Comparison of ENCODE assay signal across 18 cellular contexts in the genomic region with DNA sequence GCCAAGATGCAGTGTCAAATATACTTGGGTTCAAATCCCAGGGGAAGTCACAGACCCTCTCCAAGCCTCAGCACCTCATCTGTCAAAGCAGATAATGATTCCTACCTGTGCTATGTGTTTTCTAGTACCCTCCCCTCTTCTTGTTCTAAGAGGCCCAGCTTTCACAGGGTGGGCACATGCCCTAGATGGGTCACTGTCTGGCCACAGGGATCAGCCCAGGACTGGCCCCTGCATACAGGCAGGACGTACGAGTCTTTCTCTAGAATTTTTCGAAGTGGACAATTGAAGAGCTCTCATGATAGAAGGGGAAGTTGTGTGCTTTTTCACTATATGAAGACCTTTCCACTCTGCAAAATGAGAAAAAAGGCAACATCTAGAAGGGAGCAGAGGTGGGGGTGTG.
"Had no signal": no experiment of that assay in that cellular context is flagged by ENCODE, and none has a peak within 500 bp of the region (broad histone marks: within the 10 kb centered on the region; RNA-seq: fewer than 3 reads in every experiment).

No MANE protein-coding gene starts in this region.

- H3K4me3 Mint-ChIP-seq: activated B cell treated with CpG ODN at 0.5 μM for 24 hours; activated naive CD8-positive, alpha-beta T cell treated with anti-CD3 and anti-CD28 coated beads, Interleukin-2, amount 10 ng/mL, durations not matched to agents 7 days and 5 days; central memory CD8-positive, alpha-beta T cell; nephron; stimulated activated naive CD8-positive, alpha-beta T cell treated with anti-CD3 and anti-CD28 coated beads, Interleukin-15, amount 100 ng/mL, for 72 hours; type B pancreatic cell had no signal

- H3K9me3 Mint-ChIP-seq: activated B cell treated with CpG ODN at 0.5 μM for 24 hours; central memory CD8-positive, alpha-beta T cell had no signal

- DNase-seq: activated B cell treated with CpG ODN at 0.5 μM for 24 hours; activated CD4-positive, alpha-beta T cell treated with anti-CD3 and anti-CD28 coated beads, Interleukin-2, amount 50 U/mL, for 1 hour; activated naive CD8-positive, alpha-beta T cell treated with anti-CD3 and anti-CD28 coated beads, Interleukin-2, amount 10 ng/mL, durations not matched to agents 7 days and 5 days; anterior cingulate cortex; brain microvascular endothelial cell; effector CD8-positive, alpha-beta T cell; foreskin melanocyte; kidney glomerular epithelial cell; left ventricle myocardium superior; mesenchymal stem cell; nucleus accumbens; posterior cingulate gyrus; SHP77; stimulated activated naive CD8-positive, alpha-beta T cell treated with anti-CD3 and anti-CD28 coated beads, Interleukin-15, amount 100 ng/mL, for 72 hours had no signal

- H3K27ac Mint-ChIP-seq: activated B cell treated with CpG ODN at 0.5 μM for 24 hours, nephron, type B pancreatic cell had no signal

- ATAC-seq: left ventricle myocardium superior, SK-N-SH treated with all-trans-retinoic acid at 6 μM for 48 hours had no signal

- H3K36me3 Mint-ChIP-seq: type B pancreatic cell had no signal

- H3K27me3 Mint-ChIP-seq: activated naive CD8-positive, alpha-beta T cell treated with anti-CD3 and anti-CD28 coated beads, Interleukin-2, amount 10 ng/mL, durations not matched to agents 7 days and 5 days; central memory CD8-positive, alpha-beta T cell; stimulated activated naive CD8-positive, alpha-beta T cell treated with anti-CD3 and anti-CD28 coated beads, Interleukin-15, amount 100 ng/mL, for 72 hours; type B pancreatic cell had no signal

- H3K4me1 Mint-ChIP-seq: nephron had no signal
